18 cellular contexts compared by ENCODE assay signal in genomic region chr10:52316500-52316899, GRCh38. TPM values are rescaled to one million over a fixed set of nuclear protein-coding genes. Genes with fewer than 3 reads are reported as not detected.
DNase-seq lines count a peak whose midpoint lies in the region; ATAC-seq and TF ChIP-seq lines count a peak whose summit lies in the region.
"Had no signal": no experiment of that assay in that cellular context is flagged by ENCODE, and none has a peak within 500 bp of the region (broad histone marks: within the 10 kb centered on the region; RNA-seq: fewer than 3 reads in every experiment).

No MANE protein-coding gene starts in this region.

- H3K4me3 Mint-ChIP-seq in type B pancreatic cell: peak overlapping the region; percentile 96
- H3K4me3 Mint-ChIP-seq: CD4-positive, CD25-positive, alpha-beta regulatory T cell had no signal

- 72 to 81% methylated on average over 4 of the region's 4 CpGs for WGBS in GM23248 (ENCODE audit: low coverage in 1 of 2, low lambda C conversion rate in 2 of 2, missing lambda C conversion rate in 2 of 2), 2 experiments

- no peaks in the 10 kb centered on the region for H4K20me1 ChIP-seq in GM23248 (ENCODE audit: insufficient read depth)

- no peak for DNase-seq in GM23248
- no peak for DNase-seq in foreskin keratinocyte
- no peak for DNase-seq in type B pancreatic cell (ENCODE audit: extremely low spot score, unreplicated experiment)
- no peak for DNase-seq in SHP77 (lab: John Stamatoyannopoulos, UW)
- no peak for DNase-seq in HuH-7.5 (ENCODE audit: low spot score)
- DNase-seq: activated CD4-positive, alpha-beta T cell treated with anti-CD3 and anti-CD28 coated beads for 4 hours; activated effector memory CD4-positive, alpha-beta T cell treated with Interleukin-2 at 50 U/mL for 16 hours; CD4-positive, CD25-positive, alpha-beta regulatory T cell; cerebellar nuclear complex; gastrocnemius medialis; NCI-H2029; NCI-H524 treated with DMSO at 0.1 percent for 48 hours; spleen had no signal

- H2AFZ ChIP-seq in GM23248: no peak overlapping the region
- H2AFZ ChIP-seq: parathyroid adenoma had no signal

- no peaks in the 10 kb centered on the region for H3K9me2 ChIP-seq in GM23248 (ENCODE audit: insufficient read depth)

- peaks cover 58% of the 10 kb centered on the region for H3K27me3 Mint-ChIP-seq in type B pancreatic cell

- ATAC-seq in foreskin keratinocyte (no peak), GM21723 (IDR thresholded peaks at IDR 0.05; ENCODE audit: unreplicated experiment) (no peak)
- ATAC-seq: gastrocnemius medialis had no signal

- peaks cover 15% of the 10 kb centered on the region for H3K4me1 Mint-ChIP-seq in type B pancreatic cell (ENCODE audit: unreplicated experiment)

- H3K9me3 ChIP-seq in GM23248 (ENCODE audit: low read depth): no peaks in the 10 kb centered on the region
- H3K9me3 ChIP-seq: gastrocnemius medialis, spleen, thoracic aorta had no signal

- H3K27ac ChIP-seq in GM23248 (peak overlapping the region; percentile 79), foreskin keratinocyte (peak overlapping the region; percentile 24)
- H3K27ac ChIP-seq: gastrocnemius medialis, parathyroid adenoma, SK-N-MC, spleen, thoracic aorta had no signal

- H3K4me3 ChIP-seq in GM23248 (peak overlapping the region; percentile 92), WI38 (ENCODE audit: low read depth, low read length) (peak overlapping the region; percentile 70)
- H3K4me3 ChIP-seq: gastrocnemius medialis, SK-N-MC, spleen, thoracic aorta had no signal

- in situ Hi-C loops in GM23248 (cut with MboI): no loop called here

- peaks cover 24% of the 10 kb centered on the region for H3K36me3 ChIP-seq in GM23248 (ENCODE audit: low read depth)
- H3K36me3 ChIP-seq: gastrocnemius medialis, spleen, thoracic aorta had no signal

- peaks cover 75% of the 10 kb centered on the region for H3F3A ChIP-seq in GM23248 (ENCODE audit: insufficient read depth)

- H3K27me3 ChIP-seq in GM23248 (replicated peaks; ENCODE audit: insufficient read depth) (no peaks in the 10 kb centered on the region), foreskin keratinocyte (no peaks in the 10 kb centered on the region)

- peak overlapping the region; percentile 79 for H3K9ac ChIP-seq in GM23248
- H3K9ac ChIP-seq: parathyroid adenoma had no signal

- no peak overlapping the region for H3K27ac Mint-ChIP-seq in type B pancreatic cell
- H3K27ac Mint-ChIP-seq: CD4-positive, CD25-positive, alpha-beta regulatory T cell had no signal

- H3K9me3 Mint-ChIP-seq in type B pancreatic cell: no peaks in the 10 kb centered on the region

- H3K79me2 ChIP-seq in GM23248 (ENCODE audit: insufficient read depth): peaks cover 27% of the 10 kb centered on the region
- H3K79me2 ChIP-seq: parathyroid adenoma had no signal

- H3K4me1 ChIP-seq in GM23248 (ENCODE audit: insufficient read depth) (peaks cover 47% of the 10 kb centered on the region), foreskin keratinocyte (peaks cover 34% of the 10 kb centered on the region)

- TF ChIP-seq CTCF in WI38 (IDR thresholded peaks at IDR 0.05; ENCODE audit: low read depth, low read length): no peak
- TF ChIP-seq CTCF in foreskin keratinocyte (conservative IDR thresholded peaks at IDR 0.05): no peak
- no peak for TF ChIP-seq CTCF in type B pancreatic cell (conservative IDR thresholded peaks at IDR 0.05)

- peak overlapping the region; percentile 92 for H3K4me2 ChIP-seq in GM23248 (ENCODE audit: unreplicated experiment)

- no peaks in the 10 kb centered on the region for H3K36me3 Mint-ChIP-seq in type B pancreatic cell
- H3K36me3 Mint-ChIP-seq: CD4-positive, CD25-positive, alpha-beta regulatory T cell had no signal

RNA-seq across cellular contexts. Expression of gene DKK1, which starts 2.4 kb away (rescaled TPM):
- total RNA-seq in GM23248 (2014; rRNA removed; shearing (Covaris generic)): 505 and 558 TPM in 2 replicates
- polyA plus RNA-seq in GM23248 (2016; fragmentation: Nextera tagmentation; extraction: Ambion mirVana) (747 and 748 TPM in 2 replicates), foreskin keratinocyte (194 and 421 TPM in 2 replicates)
- total RNA-seq in foreskin keratinocyte (228 and 406 TPM in 2 replicates), type B pancreatic cell (ENCODE audit: low replicate concordance) (6.9 and 33.2 TPM in 2 replicates)
- total RNA-seq: CD4-positive, CD25-positive, alpha-beta regulatory T cell had no signal
- polyA plus RNA-seq: CD4-positive, CD25-positive, alpha-beta regulatory T cell had no signal
